ENCODE assay signal across 1 cellular context in the genomic region with DNA sequence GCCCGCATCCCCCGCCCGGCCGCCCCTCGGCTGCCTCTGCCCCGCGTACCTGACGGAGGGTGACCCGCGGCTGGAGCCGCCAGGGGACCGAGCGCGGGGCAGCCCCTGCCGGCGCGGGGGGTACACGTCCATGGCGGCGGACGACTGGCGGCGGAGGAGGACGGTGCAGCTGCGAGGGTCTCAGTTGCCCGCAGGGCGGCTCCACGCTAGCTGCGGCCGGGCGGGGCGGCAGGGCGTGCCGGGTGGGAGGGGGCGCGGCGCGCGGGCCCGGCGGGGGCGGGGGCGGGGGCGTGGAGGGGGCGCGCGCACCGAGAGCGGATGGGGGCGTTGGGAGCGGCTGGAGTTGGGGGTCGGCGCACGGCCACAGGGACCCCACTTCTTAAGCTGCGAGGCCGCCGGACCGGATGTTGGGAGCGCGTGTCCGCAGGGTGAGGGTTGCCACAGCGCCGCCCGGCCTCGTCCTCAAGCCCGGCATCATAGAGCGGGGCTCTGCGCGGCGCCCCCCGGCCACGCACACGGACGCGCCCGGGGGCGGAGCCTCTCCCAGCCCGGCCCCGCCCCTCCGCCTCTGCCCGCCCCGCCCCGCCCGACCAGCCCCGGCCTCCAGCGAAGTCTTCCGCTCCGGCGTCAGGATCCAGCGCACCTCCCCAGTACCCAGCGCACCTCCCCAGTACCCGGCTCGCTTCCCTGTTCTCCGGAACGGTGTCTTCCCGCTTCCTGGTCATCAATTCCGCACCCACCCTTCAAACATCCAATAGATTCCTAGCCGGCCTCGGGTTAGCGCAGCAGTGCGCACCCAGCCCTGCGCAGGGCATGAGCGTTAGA.
TF ChIP-seq lines count a peak whose summit lies in the region.

A gene (minus strand): TSS at position 244 of the 825 bp plus-strand sequence. CDS start 112 bp downstream, at position 132.

TF ChIP-seq in H1, 55 proteins besides CTCF, POLR2A, EP300 and RAD21:
- TF ChIP-seq RNF2 (IDR thresholded peaks at IDR 0.05; ENCODE audit: borderline replicate concordance, low read depth, low read length, missing control alignments, poor library complexity, severe bottlenecking) (no peak), SIN3A (conservative IDR thresholded peaks at IDR 0.05 in 1 of 2, IDR thresholded peaks at IDR 0.05 in 1 of 2; ENCODE audit: low read depth in 1 of 2, low read length in 2 of 2) (peak in 1 of 2 experiments; percentile 68; a peak in 2 of 4 replicates), TBP (IDR thresholded peaks at IDR 0.05; ENCODE audit: low read depth, low read length) (peak; percentile 9; the same call in 1 of the 2 replicates), TEAD4 (IDR thresholded peaks at IDR 0.05; ENCODE audit: low read depth, low read length) (no peak), SAP30 (IDR thresholded peaks at IDR 0.05; ENCODE audit: insufficient read depth, insufficient replicate concordance, low read length) (no peak), CHD2 (IDR thresholded peaks at IDR 0.05; ENCODE audit: low read length) (no peak), TAF7 (optimal IDR thresholded peaks at IDR 0.05; ENCODE audit: borderline replicate concordance, low read depth, low read length) (peak; percentile 50), GABPA (IDR thresholded peaks at IDR 0.05; ENCODE audit: borderline replicate concordance, insufficient read depth, low read length) (no peak), SRF (IDR thresholded peaks at IDR 0.05; ENCODE audit: low read depth, low read length) (no peak), KDM4A (IDR thresholded peaks at IDR 0.05; ENCODE audit: low read depth, low read length, severe bottlenecking) (peak; percentile 44), CTBP2 (IDR thresholded peaks at IDR 0.05; ENCODE audit: borderline replicate concordance, insufficient read depth, insufficient read length, low read length) (peak; percentile 42), POU5F1 (IDR thresholded peaks at IDR 0.05; ENCODE audit: low read depth, low read length) (no peak), CREB1 (IDR thresholded peaks at IDR 0.05) (peak; percentile 43; the same call in 1 of the 2 replicates), GTF2F1 (IDR thresholded peaks at IDR 0.05; ENCODE audit: borderline replicate concordance, low read depth, low read length) (no peak), TCF12 (IDR thresholded peaks at IDR 0.05; ENCODE audit: low read depth, low read length) (no peak), SUZ12 (IDR thresholded peaks at IDR 0.05; ENCODE audit: low read length) (no peak), NRF1 (IDR thresholded peaks at IDR 0.05; ENCODE audit: low read depth, low read length) (peak; percentile 59), YY1 (IDR thresholded peaks at IDR 0.05; ENCODE audit: low read depth, low read length) (no peak), RFX5 (IDR thresholded peaks at IDR 0.05; ENCODE audit: borderline replicate concordance, low read depth, low read length) (no peak), PHF8 (conservative IDR thresholded peaks at IDR 0.05; ENCODE audit: low read depth, low read length) (0 out of 2 replicates have a peak, but pooled peaks have one; percentile 48), TAF1 (IDR thresholded peaks at IDR 0.05; ENCODE audit: low read depth, low read length) (0 out of 2 replicates have a peak, but pooled peaks have one; percentile 51), KDM5A (IDR thresholded peaks at IDR 0.05; ENCODE audit: low read length) (no peak), JUND (IDR thresholded peaks at IDR 0.05; ENCODE audit: low read length) (no peak), BACH1 (IDR thresholded peaks at IDR 0.05; ENCODE audit: low read length) (no peak), SP1 (IDR thresholded peaks at IDR 0.05; ENCODE audit: low read depth, low read length) (no peak), FOSL1 (IDR thresholded peaks at IDR 0.05; ENCODE audit: insufficient read depth, low read depth, low read length) (no peak), EZH2 (IDR thresholded peaks at IDR 0.05; ENCODE audit: low read depth, low read length, severe bottlenecking) (no peak), BCL11A (IDR thresholded peaks at IDR 0.05; ENCODE audit: low read depth in 2 of 2, low read length in 2 of 2) (no peak), SP4 (IDR thresholded peaks at IDR 0.05; ENCODE audit: low read length) (no peak), HDAC2 (IDR thresholded peaks at IDR 0.05; ENCODE audit: borderline replicate concordance in 1 of 2, low read depth in 2 of 2, low read length in 2 of 2) (0 out of 4 replicates have a peak, but pooled peaks of 1 of the 2 experiments have one; percentile 49), JUN (IDR thresholded peaks at IDR 0.05; ENCODE audit: low read depth, low read length) (no peak), CHD1 (IDR thresholded peaks at IDR 0.05; ENCODE audit: low read depth, low read length) (no peak), ZNF274 (IDR thresholded peaks at IDR 0.05; ENCODE audit: borderline replicate concordance, extremely low read depth, low read length) (no peak), EGR1 (IDR thresholded peaks at IDR 0.05; ENCODE audit: borderline replicate concordance, low read depth, low read length) (0 out of 2 replicates have a peak, but pooled peaks have one; percentile 3)
- TF ChIP-seq, protein P1, sequence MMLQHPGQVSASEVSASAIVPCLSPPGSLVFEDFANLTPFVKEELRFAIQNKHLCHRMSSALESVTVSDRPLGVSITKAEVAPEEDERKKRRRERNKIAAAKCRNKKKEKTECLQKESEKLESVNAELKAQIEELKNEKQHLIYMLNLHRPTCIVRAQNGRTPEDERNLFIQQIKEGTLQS (IDR thresholded peaks at IDR 0.05; ENCODE audit: insufficient read depth, low read depth, low read length), result no peak
- TF ChIP-seq, protein P2, sequence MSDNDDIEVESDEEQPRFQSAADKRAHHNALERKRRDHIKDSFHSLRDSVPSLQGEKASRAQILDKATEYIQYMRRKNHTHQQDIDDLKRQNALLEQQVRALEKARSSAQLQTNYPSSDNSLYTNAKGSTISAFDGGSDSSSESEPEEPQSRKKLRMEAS (IDR thresholded peaks at IDR 0.05), result 0 out of 2 replicates have a peak, but pooled peaks have one; percentile 13
- TF ChIP-seq, protein P3, sequence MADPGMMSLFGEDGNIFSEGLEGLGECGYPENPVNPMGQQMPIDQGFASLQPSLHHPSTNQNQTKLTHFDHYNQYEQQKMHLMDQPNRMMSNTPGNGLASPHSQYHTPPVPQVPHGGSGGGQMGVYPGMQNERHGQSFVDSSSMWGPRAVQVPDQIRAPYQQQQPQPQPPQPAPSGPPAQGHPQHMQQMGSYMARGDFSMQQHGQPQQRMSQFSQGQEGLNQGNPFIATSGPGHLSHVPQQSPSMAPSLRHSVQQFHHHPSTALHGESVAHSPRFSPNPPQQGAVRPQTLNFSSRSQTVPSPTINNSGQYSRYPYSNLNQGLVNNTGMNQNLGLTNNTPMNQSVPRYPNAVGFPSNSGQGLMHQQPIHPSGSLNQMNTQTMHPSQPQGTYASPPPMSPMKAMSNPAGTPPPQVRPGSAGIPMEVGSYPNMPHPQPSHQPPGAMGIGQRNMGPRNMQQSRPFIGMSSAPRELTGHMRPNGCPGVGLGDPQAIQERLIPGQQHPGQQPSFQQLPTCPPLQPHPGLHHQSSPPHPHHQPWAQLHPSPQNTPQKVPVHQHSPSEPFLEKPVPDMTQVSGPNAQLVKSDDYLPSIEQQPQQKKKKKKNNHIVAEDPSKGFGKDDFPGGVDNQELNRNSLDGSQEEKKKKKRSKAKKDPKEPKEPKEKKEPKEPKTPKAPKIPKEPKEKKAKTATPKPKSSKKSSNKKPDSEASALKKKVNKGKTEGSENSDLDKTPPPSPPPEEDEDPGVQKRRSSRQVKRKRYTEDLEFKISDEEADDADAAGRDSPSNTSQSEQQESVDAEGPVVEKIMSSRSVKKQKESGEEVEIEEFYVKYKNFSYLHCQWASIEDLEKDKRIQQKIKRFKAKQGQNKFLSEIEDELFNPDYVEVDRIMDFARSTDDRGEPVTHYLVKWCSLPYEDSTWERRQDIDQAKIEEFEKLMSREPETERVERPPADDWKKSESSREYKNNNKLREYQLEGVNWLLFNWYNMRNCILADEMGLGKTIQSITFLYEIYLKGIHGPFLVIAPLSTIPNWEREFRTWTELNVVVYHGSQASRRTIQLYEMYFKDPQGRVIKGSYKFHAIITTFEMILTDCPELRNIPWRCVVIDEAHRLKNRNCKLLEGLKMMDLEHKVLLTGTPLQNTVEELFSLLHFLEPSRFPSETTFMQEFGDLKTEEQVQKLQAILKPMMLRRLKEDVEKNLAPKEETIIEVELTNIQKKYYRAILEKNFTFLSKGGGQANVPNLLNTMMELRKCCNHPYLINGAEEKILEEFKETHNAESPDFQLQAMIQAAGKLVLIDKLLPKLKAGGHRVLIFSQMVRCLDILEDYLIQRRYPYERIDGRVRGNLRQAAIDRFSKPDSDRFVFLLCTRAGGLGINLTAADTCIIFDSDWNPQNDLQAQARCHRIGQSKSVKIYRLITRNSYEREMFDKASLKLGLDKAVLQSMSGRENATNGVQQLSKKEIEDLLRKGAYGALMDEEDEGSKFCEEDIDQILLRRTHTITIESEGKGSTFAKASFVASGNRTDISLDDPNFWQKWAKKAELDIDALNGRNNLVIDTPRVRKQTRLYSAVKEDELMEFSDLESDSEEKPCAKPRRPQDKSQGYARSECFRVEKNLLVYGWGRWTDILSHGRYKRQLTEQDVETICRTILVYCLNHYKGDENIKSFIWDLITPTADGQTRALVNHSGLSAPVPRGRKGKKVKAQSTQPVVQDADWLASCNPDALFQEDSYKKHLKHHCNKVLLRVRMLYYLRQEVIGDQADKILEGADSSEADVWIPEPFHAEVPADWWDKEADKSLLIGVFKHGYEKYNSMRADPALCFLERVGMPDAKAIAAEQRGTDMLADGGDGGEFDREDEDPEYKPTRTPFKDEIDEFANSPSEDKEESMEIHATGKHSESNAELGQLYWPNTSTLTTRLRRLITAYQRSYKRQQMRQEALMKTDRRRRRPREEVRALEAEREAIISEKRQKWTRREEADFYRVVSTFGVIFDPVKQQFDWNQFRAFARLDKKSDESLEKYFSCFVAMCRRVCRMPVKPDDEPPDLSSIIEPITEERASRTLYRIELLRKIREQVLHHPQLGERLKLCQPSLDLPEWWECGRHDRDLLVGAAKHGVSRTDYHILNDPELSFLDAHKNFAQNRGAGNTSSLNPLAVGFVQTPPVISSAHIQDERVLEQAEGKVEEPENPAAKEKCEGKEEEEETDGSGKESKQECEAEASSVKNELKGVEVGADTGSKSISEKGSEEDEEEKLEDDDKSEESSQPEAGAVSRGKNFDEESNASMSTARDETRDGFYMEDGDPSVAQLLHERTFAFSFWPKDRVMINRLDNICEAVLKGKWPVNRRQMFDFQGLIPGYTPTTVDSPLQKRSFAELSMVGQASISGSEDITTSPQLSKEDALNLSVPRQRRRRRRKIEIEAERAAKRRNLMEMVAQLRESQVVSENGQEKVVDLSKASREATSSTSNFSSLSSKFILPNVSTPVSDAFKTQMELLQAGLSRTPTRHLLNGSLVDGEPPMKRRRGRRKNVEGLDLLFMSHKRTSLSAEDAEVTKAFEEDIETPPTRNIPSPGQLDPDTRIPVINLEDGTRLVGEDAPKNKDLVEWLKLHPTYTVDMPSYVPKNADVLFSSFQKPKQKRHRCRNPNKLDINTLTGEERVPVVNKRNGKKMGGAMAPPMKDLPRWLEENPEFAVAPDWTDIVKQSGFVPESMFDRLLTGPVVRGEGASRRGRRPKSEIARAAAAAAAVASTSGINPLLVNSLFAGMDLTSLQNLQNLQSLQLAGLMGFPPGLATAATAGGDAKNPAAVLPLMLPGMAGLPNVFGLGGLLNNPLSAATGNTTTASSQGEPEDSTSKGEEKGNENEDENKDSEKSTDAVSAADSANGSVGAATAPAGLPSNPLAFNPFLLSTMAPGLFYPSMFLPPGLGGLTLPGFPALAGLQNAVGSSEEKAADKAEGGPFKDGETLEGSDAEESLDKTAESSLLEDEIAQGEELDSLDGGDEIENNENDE (IDR thresholded peaks at IDR 0.05; ENCODE audit: insufficient replicate concordance, low read length), result no peak
